In the genomic region with DNA sequence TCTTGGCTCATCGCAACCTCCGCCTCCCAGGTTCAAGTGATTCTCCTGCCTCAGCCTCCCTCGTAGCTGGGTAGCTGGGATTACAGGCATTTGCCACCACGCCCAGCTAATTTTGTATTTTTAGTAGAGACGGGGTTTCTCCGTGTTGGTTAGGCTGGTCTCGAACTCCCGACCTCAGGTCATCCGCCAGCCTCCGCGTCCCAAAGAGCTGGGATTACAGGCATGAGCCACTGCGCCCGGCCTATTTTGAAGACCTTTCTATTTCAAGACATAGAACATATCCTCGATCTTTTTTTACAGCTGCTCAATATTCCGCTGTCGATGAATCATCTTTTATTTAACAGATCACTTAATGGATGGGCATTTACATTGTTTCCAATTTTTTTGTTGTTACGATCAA, we compare ENCODE assay signal across 1 cellular context. TPM values are rescaled to one million over a fixed set of nuclear protein-coding genes. Genes with fewer than 3 reads are reported as not detected.
"Had no signal": no experiment of that assay in that cellular context is flagged by ENCODE, and none has a peak within 500 bp of the region (broad histone marks: within the 10 kb centered on the region; RNA-seq: fewer than 3 reads in every experiment).

No MANE protein-coding gene starts in this region.

RNA-seq across cellular contexts. Expression of a gene that starts 5.7 kb away (rescaled TPM):
- total RNA-seq: endodermal cell had no signal
